Comparison of ENCODE assay signal across 1 cellular context in genomic region chr19:40662925-40663711, GRCh38.
TF ChIP-seq lines count a peak whose summit lies in the region.

No MANE protein-coding gene starts in this region.

TF ChIP-seq in HepG2, 621 proteins besides CTCF, POLR2A, EP300 and RAD21 (continued from another document and continues in another):
- peak; percentile 61; the same call in 1 of the 2 replicates for TF ChIP-seq GMEB1 (CRISPR knock-in tag; IDR thresholded peaks at IDR 0.05; ENCODE audit: borderline replicate concordance)
- TF ChIP-seq PRDM15 (CRISPR knock-in tag; IDR thresholded peaks at IDR 0.05) = peak; percentile 51; the same call in 1 of the 2 replicates
- peak; percentile 71; the same call in 1 of the 2 replicates for TF ChIP-seq HOXA5 (CRISPR knock-in tag; IDR thresholded peaks at IDR 0.05)
- 0 out of 2 replicates have a peak, but pooled peaks have one; percentile 44 for TF ChIP-seq ZIK1 (CRISPR knock-in tag; IDR thresholded peaks at IDR 0.05; ENCODE audit: borderline replicate concordance, low read depth)
- TF ChIP-seq NFKB2 (CRISPR knock-in tag; IDR thresholded peaks at IDR 0.05; ENCODE audit: borderline replicate concordance) = peak; percentile 79; the same call in 1 of the 2 replicates
- no peak for TF ChIP-seq NR2F6 (IDR thresholded peaks at IDR 0.05)
- peak; percentile 57 for TF ChIP-seq NR2F6 (CRISPR knock-in tag; IDR thresholded peaks at IDR 0.05)
- peak; percentile 52; the same call in 1 of the 2 replicates for TF ChIP-seq ZNF800 (CRISPR knock-in tag; IDR thresholded peaks at IDR 0.05)
- TF ChIP-seq MAFG (CRISPR knock-in tag; IDR thresholded peaks at IDR 0.05) = 0 out of 2 replicates have a peak, but pooled peaks have one; percentile 19
- peak; percentile 42; the same call in 1 of the 2 replicates for TF ChIP-seq MAF1 (CRISPR knock-in tag; IDR thresholded peaks at IDR 0.05; ENCODE audit: borderline replicate concordance)
- TF ChIP-seq BCL3 (CRISPR knock-in tag; IDR thresholded peaks at IDR 0.05) = peak; percentile 76; the same call in 1 of the 2 replicates
- 0 out of 2 replicates have a peak, but pooled peaks have one; percentile 53 for TF ChIP-seq KLF12 (CRISPR knock-in tag; IDR thresholded peaks at IDR 0.05; ENCODE audit: borderline replicate concordance)
- TF ChIP-seq SKIL (CRISPR knock-in tag; IDR thresholded peaks at IDR 0.05; ENCODE audit: borderline replicate concordance) = peak; percentile 65
- TF ChIP-seq KDM5B (CRISPR knock-in tag; IDR thresholded peaks at IDR 0.05; ENCODE audit: borderline replicate concordance) = peak; percentile 73; the same call in 1 of the 2 replicates
- TF ChIP-seq IKZF5 (CRISPR knock-in tag; IDR thresholded peaks at IDR 0.05) = no peak; the same call in 1 of the 2 replicates
- no peak for TF ChIP-seq IRF1 (CRISPR knock-in tag; IDR thresholded peaks at IDR 0.05; ENCODE audit: low read depth)
- TF ChIP-seq CEBPG (CRISPR knock-in tag; IDR thresholded peaks at IDR 0.05) = peak; percentile 20; the same call in 1 of the 2 replicates
- TF ChIP-seq ZNF329 (CRISPR knock-in tag; IDR thresholded peaks at IDR 0.05; ENCODE audit: low read depth) = 0 out of 2 replicates have a peak, but pooled peaks have one; percentile 28
- TF ChIP-seq BATF2 (CRISPR knock-in tag; IDR thresholded peaks at IDR 0.05) = 0 out of 2 replicates have a peak, but pooled peaks have one; percentile 30
- TF ChIP-seq PREB (CRISPR knock-in tag; IDR thresholded peaks at IDR 0.05) = peak; percentile 89; the same call in 1 of the 2 replicates
- peak; percentile 97 for TF ChIP-seq ZNF501 (CRISPR knock-in tag; IDR thresholded peaks at IDR 0.05)
- no peak for TF ChIP-seq ZNF775 (CRISPR knock-in tag; IDR thresholded peaks at IDR 0.05; ENCODE audit: borderline replicate concordance)
- no peak for TF ChIP-seq ZNF550 (CRISPR knock-in tag; IDR thresholded peaks at IDR 0.05; ENCODE audit: borderline replicate concordance)
- TF ChIP-seq MXD1 (CRISPR knock-in tag; IDR thresholded peaks at IDR 0.05) = peak; percentile 93
- peak; percentile 27; the same call in 1 of the 2 replicates for TF ChIP-seq KDM5A (IDR thresholded peaks at IDR 0.05; ENCODE audit: borderline replicate concordance, low read length)
- no peak for TF ChIP-seq HIC2 (CRISPR knock-in tag; IDR thresholded peaks at IDR 0.05; ENCODE audit: low read depth)
- no peak for TF ChIP-seq CERS6 (CRISPR knock-in tag; IDR thresholded peaks at IDR 0.05)
- peak; percentile 54; the same call in 1 of the 2 replicates for TF ChIP-seq MLX (CRISPR knock-in tag; IDR thresholded peaks at IDR 0.05)
- TF ChIP-seq CENPT (CRISPR knock-in tag; IDR thresholded peaks at IDR 0.05; ENCODE audit: low read depth) = 0 out of 2 replicates have a peak, but pooled peaks have one; percentile 65
- 0 out of 2 replicates have a peak, but pooled peaks have one; percentile 77 for TF ChIP-seq ZNF367 (CRISPR knock-in tag; IDR thresholded peaks at IDR 0.05; ENCODE audit: borderline replicate concordance)
- no peak for TF ChIP-seq BRF2 (CRISPR knock-in tag; IDR thresholded peaks at IDR 0.05)
- 0 out of 2 replicates have a peak, but pooled peaks have one; percentile 48 for TF ChIP-seq TSC22D2 (CRISPR knock-in tag; IDR thresholded peaks at IDR 0.05; ENCODE audit: borderline replicate concordance)
- no peak for TF ChIP-seq SP4 (CRISPR knock-in tag; IDR thresholded peaks at IDR 0.05)
- peak; percentile 65; the same call in 1 of the 2 replicates for TF ChIP-seq ZFP82 (CRISPR knock-in tag; IDR thresholded peaks at IDR 0.05; ENCODE audit: borderline replicate concordance)
